In genomic region chr11:72069787-72070251, GRCh38 we compare ENCODE assay signal across 8 cellular contexts. TPM values are rescaled to one million over a fixed set of nuclear protein-coding genes. Genes with fewer than 3 reads are reported as not detected.
DNase-seq lines count a peak whose midpoint lies in the region; ATAC-seq, FAIRE-seq and TF ChIP-seq lines count a peak whose summit lies in the region.

No MANE protein-coding gene starts in this region.

- H3K4me1 ChIP-seq in body of pancreas, result peaks cover 22% of the 10 kb centered on the region
- peaks cover 40% of the 10 kb centered on the region for H3K4me1 ChIP-seq in keratinocyte (ENCODE audit: control insufficient read depth, extremely low read depth, insufficient read depth, low read length)

- H2AFZ ChIP-seq in keratinocyte (ENCODE audit: control insufficient read depth, low read length), result peak overlapping the region; percentile 46

- FAIRE-seq in keratinocyte (lab: Jason Lieb, UNC) (peak; percentile 13), D721Med (lab: Jason Lieb, UNC) (no peak)

- intact Hi-C loops in body of pancreas (cut with DNase I), result no loop called here

- WGBS in body of pancreas, 2 donors, result 0 to 3% methylated on average over 2 of the region's 2 CpGs

- no peak for TF ChIP-seq CTCF in body of pancreas (IDR thresholded peaks at IDR 0.05)
- TF ChIP-seq CTCF in keratinocyte (optimal IDR thresholded peaks at IDR 0.05 in 1 of 3, IDR thresholded peaks at IDR 0.05 in 1 of 3, conservative IDR thresholded peaks at IDR 0.05 in 1 of 3; ENCODE audit: extremely low read depth in 1 of 3, insufficient read depth in 2 of 3, low read length in 3 of 3), result no peak
- no peak for TF ChIP-seq CTCF in D721Med (IDR thresholded peaks at IDR 0.05; ENCODE audit: insufficient read depth, missing control alignments)

- peak in 2 of 3 donors; percentile 27 to 53 for TF ChIP-seq POLR2A in body of pancreas (IDR thresholded peaks at IDR 0.05)

- H3K4me3 ChIP-seq in body of pancreas (no peak overlapping the region), keratinocyte (ENCODE audit: control insufficient read depth in 2 of 3, extremely low read depth in 1 of 3, insufficient read depth in 2 of 3, low read depth in 1 of 3, low read length in 3 of 3) (no peak overlapping the region)

- peak overlapping the region; percentile 37 for H3K4me2 ChIP-seq in keratinocyte (ENCODE audit: control insufficient read depth, extremely low read depth, insufficient read depth, low read depth, low read length)

- no peaks in the 10 kb centered on the region for H3K9me1 ChIP-seq in keratinocyte (ENCODE audit: control insufficient read depth, extremely low read depth, insufficient read depth, low read length)

- peak; percentile 89 for DNase-seq in ACHN
- DNase-seq in MV-4-11 (lab: John Stamatoyannopoulos, UW), result peak; percentile 93
- peak; percentile 78 to 91 (median 87) for DNase-seq in body of pancreas
- no peak for DNase-seq in keratinocyte (ENCODE audit: low read depth, low spot score)
- DNase-seq in stimulated activated CD8-positive, alpha-beta memory T cell treated with anti-CD3 and anti-CD28 coated beads, Interleukin-4, amount 100 ng/mL, for 48 hours, result peak; percentile 33
- DNase-seq in D721Med (ENCODE audit: insufficient read length, low spot score), result no peak

- H3K36me3 ChIP-seq in body of pancreas (replicated peaks in 1 of 2; ENCODE audit: insufficient read depth in 1 of 2, low read depth in 2 of 2) (no peaks in the 10 kb centered on the region), keratinocyte (ENCODE audit: control insufficient read depth in 2 of 2, extremely low read depth in 1 of 2, insufficient read depth in 2 of 2, low read length in 2 of 2) (peaks cover 2 to 8% of the 10 kb centered on the region in 2 experiments)

- peak overlapping the region; percentile 14 for H3K9ac ChIP-seq in keratinocyte (ENCODE audit: control insufficient read depth, extremely low read depth, insufficient read depth, low read length)

- H3K27me3 ChIP-seq in body of pancreas, result no peaks in the 10 kb centered on the region
- no peaks in the 10 kb centered on the region for H3K27me3 ChIP-seq in keratinocyte (ENCODE audit: control insufficient read depth, extremely low read depth, insufficient read depth, low read length)

- dilution Hi-C loops in keratinocyte (cut with MboI; ENCODE audit: extremely low pct_ligation_motif_present, low sequenced_read_pairs), result no loop called here

- H3K27ac ChIP-seq in body of pancreas (peak overlapping the region; percentile 69 to 81 (median 74)), keratinocyte (ENCODE audit: control insufficient read depth, insufficient read depth, low read length) (peak overlapping the region; percentile 55)

- in situ Hi-C loops in ACHN (cut with HindIII; ENCODE audit: low pct_ligation_motif_present, low pct_unique_long_range_greater_than_20kb, low sequenced_read_pairs), result no loop called here

- H3K79me2 ChIP-seq in keratinocyte (ENCODE audit: control insufficient read depth, insufficient read depth, low read length), result peaks cover 75% of the 10 kb centered on the region

- ATAC-seq in GM18520 (IDR thresholded peaks at IDR 0.05; ENCODE audit: unreplicated experiment) (peak; percentile 51), body of pancreas (peak; percentile 95), HG02763 (IDR thresholded peaks at IDR 0.05; ENCODE audit: unreplicated experiment) (no peak)

- H4K20me1 ChIP-seq in keratinocyte (ENCODE audit: control insufficient read depth, extremely low read depth, insufficient read depth, low read length), result no peaks in the 10 kb centered on the region

- no peaks in the 10 kb centered on the region for H3K9me3 ChIP-seq in body of pancreas
- H3K9me3 ChIP-seq in keratinocyte (ENCODE audit: control insufficient read depth, low read depth, low read length), result no peaks in the 10 kb centered on the region

RNA-seq across cellular contexts. Expression of gene NUMA1, which starts 10.5 kb away (rescaled TPM):
- 100 to 1,000 TPM; 173 to 191 TPM for total RNA-seq in body of pancreas
- polyA plus RNA-seq in keratinocyte, result 38.8 to 45.7 TPM (median 40.4 TPM) in 3 replicates
- polyA plus RNA-seq in keratinocyte (2011; ENCODE audit: low read depth), result 26.5 TPM
- polyA plus RNA-seq in keratinocyte (2011; cell fraction: cytosol; rRNA removed), result 24.7 and 32.8 TPM in 2 replicates
- polyA plus RNA-seq in keratinocyte (2011; cell fraction: nucleus; rRNA removed), result 108 and 133 TPM in 2 replicates
- polyA plus RNA-seq in keratinocyte (2012; ENCODE audit: low replicate concordance), result 44.4 and 52.9 TPM in 2 replicates
- polyA minus RNA-seq in keratinocyte, result 89.8 to 255 TPM (median 101 TPM) in 3 replicates
- 46.2 TPM for polyA minus RNA-seq in keratinocyte (2011; cell fraction: cytosol; rRNA and poly(A)+ RNA removed)
- 82.2 and 105 TPM in 2 replicates for polyA minus RNA-seq in keratinocyte (2011; cell fraction: nucleus; rRNA and poly(A)+ RNA removed)

RNA-seq across cellular contexts. Expression of gene LRRC51, which starts 10.8 kb away (rescaled TPM):
- 1 to 10 TPM; 2.3 to 9.9 TPM for total RNA-seq in body of pancreas
- 4.2 to 6.7 TPM (median 5.2 TPM) in 3 replicates for polyA plus RNA-seq in keratinocyte
- polyA plus RNA-seq in keratinocyte (2011; ENCODE audit: low read depth), result 3.5 TPM
- 3.3 and 4.0 TPM in 2 replicates for polyA plus RNA-seq in keratinocyte (2011; cell fraction: cytosol; rRNA removed)
- polyA plus RNA-seq in keratinocyte (2011; cell fraction: nucleus; rRNA removed), result 2.7 and 4.0 TPM in 2 replicates
- polyA plus RNA-seq in keratinocyte (2012; ENCODE audit: low replicate concordance), result 2.3 and 6.0 TPM in 2 replicates
- polyA minus RNA-seq in keratinocyte, result 0.66 to 10.5 TPM (median 3.7 TPM) in 3 replicates
- polyA minus RNA-seq in keratinocyte (2011; cell fraction: cytosol; rRNA and poly(A)+ RNA removed), result 3.1 TPM
- polyA minus RNA-seq in keratinocyte (2011; cell fraction: nucleus; rRNA and poly(A)+ RNA removed), result 0.74 and 1.6 TPM in 2 replicates

RNA-seq across cellular contexts. Expression of gene LAMTOR1, which starts 33.3 kb away (rescaled TPM):
- total RNA-seq in body of pancreas, result 10 to 100 TPM; 65.6 to 66.9 TPM
- 88.5 to 151 TPM (median 131 TPM) in 3 replicates for polyA plus RNA-seq in keratinocyte
- 8.6 TPM for polyA plus RNA-seq in keratinocyte (2011; ENCODE audit: low read depth)
- polyA plus RNA-seq in keratinocyte (2011; cell fraction: cytosol; rRNA removed), result 134 and 162 TPM in 2 replicates
- polyA plus RNA-seq in keratinocyte (2011; cell fraction: nucleus; rRNA removed), result 63.4 and 68.9 TPM in 2 replicates
- polyA plus RNA-seq in keratinocyte (2012; ENCODE audit: low replicate concordance), result 82.4 and 135 TPM in 2 replicates
- polyA minus RNA-seq in keratinocyte, result 210 to 319 TPM (median 261 TPM) in 3 replicates
- polyA minus RNA-seq in keratinocyte (2011; cell fraction: cytosol; rRNA and poly(A)+ RNA removed), result 159 TPM
- polyA minus RNA-seq in keratinocyte (2011; cell fraction: nucleus; rRNA and poly(A)+ RNA removed), result 28.0 and 29.3 TPM in 2 replicates

RNA-seq across cellular contexts. Expression of gene TOMT, which starts 35.9 kb away (rescaled TPM):
- total RNA-seq in body of pancreas, result not detected
- polyA plus RNA-seq in keratinocyte, result not detected in 3 replicates
- polyA plus RNA-seq in keratinocyte (2011; ENCODE audit: low read depth), result not detected
- polyA plus RNA-seq in keratinocyte (2011; cell fraction: cytosol; rRNA removed), result not detected in 2 replicates
- not detected in 2 replicates for polyA plus RNA-seq in keratinocyte (2011; cell fraction: nucleus; rRNA removed)
- not detected in 2 replicates for polyA plus RNA-seq in keratinocyte (2012; ENCODE audit: low replicate concordance)
- polyA minus RNA-seq in keratinocyte, result not detected in 3 replicates
- polyA minus RNA-seq in keratinocyte (2011; cell fraction: cytosol; rRNA and poly(A)+ RNA removed), result not detected
- not detected in 2 replicates for polyA minus RNA-seq in keratinocyte (2011; cell fraction: nucleus; rRNA and poly(A)+ RNA removed)

RNA-seq across cellular contexts. Expression of gene ANAPC15, which starts 42.7 kb away (rescaled TPM):
- 10 to 100 TPM; 14.2 to 22.1 TPM for total RNA-seq in body of pancreas
- polyA plus RNA-seq in keratinocyte, result 42.1 to 90.8 TPM (median 70.9 TPM) in 3 replicates
- polyA plus RNA-seq in keratinocyte (2011; ENCODE audit: low read depth), result 32.4 TPM
- polyA plus RNA-seq in keratinocyte (2011; cell fraction: cytosol; rRNA removed), result 67.7 and 99.0 TPM in 2 replicates
- 24.9 and 32.3 TPM in 2 replicates for polyA plus RNA-seq in keratinocyte (2011; cell fraction: nucleus; rRNA removed)
- polyA plus RNA-seq in keratinocyte (2012; ENCODE audit: low replicate concordance), result 30.4 and 94.9 TPM in 2 replicates
- 33.1 to 60.4 TPM (median 34.0 TPM) in 3 replicates for polyA minus RNA-seq in keratinocyte
- polyA minus RNA-seq in keratinocyte (2011; cell fraction: cytosol; rRNA and poly(A)+ RNA removed), result 16.9 TPM
- 3.2 and 6.1 TPM in 2 replicates for polyA minus RNA-seq in keratinocyte (2011; cell fraction: nucleus; rRNA and poly(A)+ RNA removed)

Comparison
In these comparisons a context has a peak if more than half of its experiments do, and no peak if none do; other contexts are left out.
1. DNase-seq: peak in ACHN (single experiment), MV-4-11 (single experiment), body of pancreas (4 of 4) and stimulated activated CD8-positive, alpha-beta memory T cell treated with anti-CD3 and anti-CD28 coated beads, Interleukin-4, amount 100 ng/mL, for 48 hours (single experiment); none in keratinocyte (single experiment) and D721Med (single experiment).